Comparison of ENCODE assay signal across 31 cellular contexts in the genomic region with DNA sequence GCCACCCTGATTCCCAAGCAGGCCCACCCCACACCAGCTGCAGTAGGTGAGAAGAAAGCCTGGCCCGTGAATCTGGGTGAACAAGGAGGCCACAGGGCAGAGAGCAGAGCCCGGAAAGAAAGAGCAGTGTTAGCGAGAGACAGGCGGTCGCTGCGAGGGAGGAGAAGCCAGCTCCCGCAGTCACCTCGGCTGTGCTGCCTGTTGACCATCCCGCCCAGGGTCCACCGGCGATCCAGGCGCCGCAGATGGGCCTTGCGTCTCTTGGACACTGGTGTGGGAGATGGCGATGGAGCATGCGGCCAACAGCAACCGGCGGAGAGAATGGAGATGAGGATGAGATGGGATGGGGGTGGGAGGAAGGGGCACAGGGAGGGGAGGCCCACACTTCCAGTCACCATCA.
DNase-seq lines count a peak whose midpoint lies in the region; ATAC-seq, FAIRE-seq and TF ChIP-seq lines count a peak whose summit lies in the region.
"Had no signal": no experiment of that assay in that cellular context is flagged by ENCODE, and none has a peak within 500 bp of the region (broad histone marks: within the 10 kb centered on the region; RNA-seq: fewer than 3 reads in every experiment).

No MANE protein-coding gene starts in this region.

- no peak overlapping the region for H4K5ac ChIP-seq in H1 (ENCODE audit: insufficient read length, low read depth, low read length)

- H2AFZ ChIP-seq in mammary epithelial cell (ENCODE audit: low read depth, low read length) = no peak overlapping the region
- H2AFZ ChIP-seq in H1 (ENCODE audit: low read length) = no peak overlapping the region

- H3K9me3 ChIP-seq in breast epithelium (no peaks in the 10 kb centered on the region), mammary epithelial cell (replicated peaks; ENCODE audit: insufficient read depth, low read length) (no peaks in the 10 kb centered on the region), H1 (ENCODE audit: insufficient read depth in 2 of 2, low read depth in 1 of 2, low read length in 1 of 2) (no peaks in the 10 kb centered on the region), sigmoid colon (no peaks in the 10 kb centered on the region), vagina (no peaks in the 10 kb centered on the region)
- H3K9me3 ChIP-seq: right atrium auricular region, SJSA1 had no signal

- H3K18ac ChIP-seq in H1 (ENCODE audit: extremely low read depth, low read length) = no peak overlapping the region

- H2BK12ac ChIP-seq in H1 (ENCODE audit: low read depth, low read length) = no peak overlapping the region

- in situ Hi-C loops in mammary epithelial cell (cut with MboI; ENCODE audit: low sequenced_read_pairs in 2 of 2) = no loop called here

- WGBS in mammary epithelial cell (ENCODE audit: low coverage, missing lambda C conversion rate) = 92% methylated on average over 9 of the region's 18 CpGs
- 88% methylated on average over 16 of the region's 18 CpGs; no CpG with 5 or more reads in 1 of the 2 experiments for WGBS in H1 (ENCODE audit: extremely low coverage in 1 of 2, insufficient coverage in 1 of 2, insufficient read length in 1 of 2, insufficient replicate concordance in 2 of 2, low coverage in 1 of 2, low lambda C conversion rate in 2 of 2, missing lambda C conversion rate in 1 of 2), 2 experiments
- WGBS in sigmoid colon, 2 donors = 95 to 96% methylated on average over 18 of the region's 18 CpGs

- no peak overlapping the region for H3K23ac ChIP-seq in H1 (ENCODE audit: insufficient read length)

- H3K4ac ChIP-seq in H1 (replicated peaks; ENCODE audit: insufficient read length, low read depth, low read length) = no peak overlapping the region

- DNase-seq in breast epithelium (ENCODE audit: low spot score in 2 of 2) (no peak), mammary epithelial cell (no peak), H1 (ENCODE audit: low read depth in 1 of 2, low spot score in 2 of 2) (no peak), sigmoid colon (no peak), vagina (ENCODE audit: extremely low spot score in 2 of 2) (no peak), posterior vena cava (ENCODE audit: low spot score) (no peak), progenitor cell of endocrine pancreas (ENCODE audit: low spot score, unreplicated experiment) (no peak)
- DNase-seq: activated CD4-positive, alpha-beta T cell treated with anti-CD3 and anti-CD28 coated beads for 36 hours; activated gamma-delta T cell treated with Interleukin-2 at 50 U/mL for 16 hours; activated T-cell treated with anti-CD3 and anti-CD28 coated beads, Interleukin-2, amount 50 U/mL, for 1 hour; CD4-positive, alpha-beta memory T cell; DMS 273 treated with DMSO at 0.1 percent for 48 hours; kidney glomerular epithelial cell; naive B cell; NCI-H1092; NCI-H187; NCI-H2171 treated with DMSO at 0.1 percent for 48 hours; NCI-H526; occipital lobe; stimulated activated CD4-positive, alpha-beta T cell treated with anti-CD3 and anti-CD28 coated beads, Interleukin-15, amount 100 ng/mL, for 24 hours; T-helper 1 cell had no signal

- no peak for TF ChIP-seq EP300 in H1 (IDR thresholded peaks at IDR 0.05; ENCODE audit: borderline replicate concordance in 1 of 2, low read depth in 2 of 2, low read length in 2 of 2)
- no peak for TF ChIP-seq EP300 in sigmoid colon (IDR thresholded peaks at IDR 0.05)

- H3K9ac ChIP-seq in mammary epithelial cell (ENCODE audit: insufficient read depth, low read length) (no peak overlapping the region), H1 (replicated peaks in 1 of 4; ENCODE audit: extremely low read depth in 1 of 4, low read depth in 3 of 4, low read length in 3 of 4) (no peak overlapping the region)

- FAIRE-seq in H1 (lab: Jason Lieb, UNC) = no peak
- FAIRE-seq: bronchial epithelial cell, RCC 7860 had no signal

- H2AK5ac ChIP-seq in H1 (ENCODE audit: low read depth, low read length) = no peak overlapping the region

- no peaks in the 10 kb centered on the region; the same call in 1 of the 2 replicates for H3K23me2 ChIP-seq in H1 (ENCODE audit: low read depth, low read length)

- 0 out of 2 replicates have a peak overlapping the region, but pooled peaks have one; percentile 16 for H4K8ac ChIP-seq in H1 (ENCODE audit: extremely low read depth, insufficient read depth, low read length)

- intact Hi-C loops in breast epithelium (cut with DNase I; ENCODE audit: low total_unique reads) = loop anchor here (2.0 kb wide), 1 partner anchor 49 kb away; no protein-coding TSS in a partner anchor
- intact Hi-C loops in mammary epithelial cell (cut with micrococcal nuclease) = no loop called here
- intact Hi-C loops in sigmoid colon (cut with DNase I) = no loop called here
- intact Hi-C loops in vagina (cut with DNase I) = no loop called here
- intact Hi-C loops in posterior vena cava (cut with DNase I) = no loop called here

- no peak for ATAC-seq in GM19395 (IDR thresholded peaks at IDR 0.05; ENCODE audit: unreplicated experiment)
- ATAC-seq: activated CD4-positive, alpha-beta T cell treated with anti-CD3 and anti-CD28 coated beads for 36 hours; HCT116 had no signal

- H2BK20ac ChIP-seq in H1 (ENCODE audit: low read length) = no peak overlapping the region

- no peaks in the 10 kb centered on the region for H3K9me3 Mint-ChIP-seq in progenitor cell of endocrine pancreas (ENCODE audit: low read depth)
- H3K9me3 Mint-ChIP-seq: CD4-positive, alpha-beta memory T cell; dendritic cell treated with granulocyte-macrophage colony-stimulating factor and Interleukin-4, amounts not matched to agents 40 ng/mL and 50 ng/mL, for 4 days; memory B cell; naive B cell had no signal

- H3K27me3 ChIP-seq in breast epithelium (no peaks in the 10 kb centered on the region), mammary epithelial cell (ENCODE audit: insufficient read depth, low read length) (no peaks in the 10 kb centered on the region), H1 (replicated peaks in 1 of 4; ENCODE audit: control insufficient read depth in 3 of 4, extremely low read depth in 1 of 4, insufficient read depth in 3 of 4, low read length in 3 of 4) (no peaks in the 10 kb centered on the region), sigmoid colon (no peaks in the 10 kb centered on the region), vagina (no peaks in the 10 kb centered on the region)
- H3K27me3 ChIP-seq: right atrium auricular region, SJSA1 had no signal

- dilution Hi-C loops in mammary epithelial cell (cut with HindIII; ENCODE audit: low sequenced_read_pairs) = no loop called here

- H3K27ac Mint-ChIP-seq in progenitor cell of endocrine pancreas = no peak overlapping the region
- H3K27ac Mint-ChIP-seq: activated CD4-positive, alpha-beta T cell treated with anti-CD3 and anti-CD28 coated beads for 36 hours; dendritic cell treated with granulocyte-macrophage colony-stimulating factor and Interleukin-4, amounts not matched to agents 40 ng/mL and 50 ng/mL, for 4 days; memory B cell had no signal

- no peak overlapping the region for H3K56ac ChIP-seq in H1 (replicated peaks; ENCODE audit: insufficient read length, low read depth, low read length)

- no peaks in the 10 kb centered on the region for H4K20me1 ChIP-seq in mammary epithelial cell (ENCODE audit: insufficient read depth, low read length)
- H4K20me1 ChIP-seq in H1 (replicated peaks in 1 of 2; ENCODE audit: control insufficient read depth in 1 of 2, insufficient read depth in 2 of 2, low read length in 2 of 2) = no peaks in the 10 kb centered on the region

- no peaks in the 10 kb centered on the region for H3K27me3 Mint-ChIP-seq in progenitor cell of endocrine pancreas
- H3K27me3 Mint-ChIP-seq: activated CD4-positive, alpha-beta T cell treated with anti-CD3 and anti-CD28 coated beads for 36 hours; CD4-positive, alpha-beta memory T cell; memory B cell; naive B cell had no signal

- H3K36me3 ChIP-seq in breast epithelium (no peaks in the 10 kb centered on the region), mammary epithelial cell (ENCODE audit: insufficient read depth, low read length) (peaks cover 38% of the 10 kb centered on the region), H1 (ENCODE audit: control insufficient read depth in 2 of 4, insufficient read depth in 4 of 4, low read length in 3 of 4) (peaks cover 0 to 5% (median 0%) of the 10 kb centered on the region in 4 experiments; a peak in 2 of 8 replicates), sigmoid colon (peaks cover 28 to 96% (median 58%) of the 10 kb centered on the region in 4 donors), vagina (peaks cover 0 to 36% of the 10 kb centered on the region in 2 donors)

- H3K79me2 ChIP-seq in mammary epithelial cell (ENCODE audit: insufficient read depth, low read length) = no peaks in the 10 kb centered on the region
- no peaks in the 10 kb centered on the region for H3K79me2 ChIP-seq in H1 (ENCODE audit: control insufficient read depth in 1 of 2, insufficient read depth in 2 of 2, low read length in 2 of 2)

- H4K91ac ChIP-seq in H1 (replicated peaks; ENCODE audit: insufficient read length, low read length) = no peak overlapping the region

- H3K4me1 Mint-ChIP-seq in progenitor cell of endocrine pancreas (ENCODE audit: low read depth) = no peaks in the 10 kb centered on the region
- H3K4me1 Mint-ChIP-seq: activated CD4-positive, alpha-beta T cell treated with anti-CD3 and anti-CD28 coated beads for 36 hours; CD4-positive, alpha-beta memory T cell; memory B cell had no signal

- TF ChIP-seq RAD21 in H1 (IDR thresholded peaks at IDR 0.05 in 1 of 2, conservative IDR thresholded peaks at IDR 0.05 in 1 of 2; ENCODE audit: low read depth in 2 of 2, low read length in 2 of 2) = no peak

- H3K36me3 Mint-ChIP-seq in progenitor cell of endocrine pancreas (ENCODE audit: insufficient read depth) = peaks cover 8% of the 10 kb centered on the region

- POLR2A ChIA-PET in H1 (lab: Charles Lee; ENCODE audit: partially characterized antibody) = interaction anchor here (1.1 to 1.4 kb wide), 2 partner anchors 15 to 28 kb away, joined by 3 read pairs; no protein-coding TSS in a partner anchor

- no TSS peak for BruUV-seq in mammary epithelial cell (replicated peaks; lab: Mats Ljungman, UMichigan)

- H3K79me1 ChIP-seq in H1 (ENCODE audit: low read depth, low read length) = no peaks in the 10 kb centered on the region

- no peak overlapping the region for H3K4me3 ChIP-seq in breast epithelium
- no peak overlapping the region for H3K4me3 ChIP-seq in mammary epithelial cell (replicated peaks in 1 of 3; ENCODE audit: insufficient read depth in 1 of 3, low read depth in 2 of 3, low read length in 3 of 3)
- no peak overlapping the region for H3K4me3 ChIP-seq in H1 (ENCODE audit: extremely low read depth in 1 of 4, insufficient read depth in 2 of 4, low read depth in 3 of 4, low read length in 4 of 4)
- H3K4me3 ChIP-seq in sigmoid colon = no peak overlapping the region
- H3K4me3 ChIP-seq in vagina = no peak overlapping the region
- H3K4me3 ChIP-seq: right atrium auricular region, SJSA1 had no signal

- TF ChIP-seq POLR2A in breast epithelium (IDR thresholded peaks at IDR 0.05) = no peak
- TF ChIP-seq POLR2A in H1 (IDR thresholded peaks at IDR 0.05; ENCODE audit: control extremely low read depth in 1 of 2, low read depth in 2 of 2, low read length in 2 of 2) = no peak
- no peak for TF ChIP-seq POLR2A in sigmoid colon (IDR thresholded peaks at IDR 0.05)
- no peak for TF ChIP-seq POLR2A in vagina (IDR thresholded peaks at IDR 0.05)

- no peak overlapping the region for H3K14ac ChIP-seq in H1 (ENCODE audit: insufficient read length)

- peaks cover 0 to 29% of the 10 kb centered on the region in 2 donors for H3K4me1 ChIP-seq in breast epithelium
- no peaks in the 10 kb centered on the region for H3K4me1 ChIP-seq in mammary epithelial cell (ENCODE audit: insufficient read depth, low read length)
- no peaks in the 10 kb centered on the region; a peak in 1 of 7 replicates for H3K4me1 ChIP-seq in H1 (replicated peaks in 1 of 4; ENCODE audit: control insufficient read depth in 3 of 4, insufficient read depth in 4 of 4, low read length in 3 of 4)
- H3K4me1 ChIP-seq in sigmoid colon = peaks cover 0 to 51% (median 50%) of the 10 kb centered on the region in 4 donors
- peaks cover 67% of the 10 kb centered on the region for H3K4me1 ChIP-seq in vagina
- H3K4me1 ChIP-seq: SJSA1 had no signal

- H2BK120ac ChIP-seq in H1 (replicated peaks; ENCODE audit: low read depth, low read length) = no peak overlapping the region

- no peak overlapping the region for H3K4me3 Mint-ChIP-seq in progenitor cell of endocrine pancreas (ENCODE audit: low read depth)
- H3K4me3 Mint-ChIP-seq: activated CD4-positive, alpha-beta T cell treated with anti-CD3 and anti-CD28 coated beads for 36 hours; CD4-positive, alpha-beta memory T cell; dendritic cell treated with granulocyte-macrophage colony-stimulating factor and Interleukin-4, amounts not matched to agents 40 ng/mL and 50 ng/mL, for 4 days; memory B cell; naive B cell had no signal

- TF ChIP-seq CTCF in breast epithelium (IDR thresholded peaks at IDR 0.05) (no peak), mammary epithelial cell (conservative IDR thresholded peaks at IDR 0.05 in 1 of 2, IDR thresholded peaks at IDR 0.05 in 1 of 2; ENCODE audit: extremely low read depth in 1 of 2, insufficient read depth in 1 of 2, low read depth in 1 of 2, low read length in 2 of 2) (no peak), H1 (IDR thresholded peaks at IDR 0.05; ENCODE audit: control extremely low read depth in 1 of 3, insufficient read depth in 1 of 3, low read depth in 1 of 3, low read length in 3 of 3) (no peak), sigmoid colon (IDR thresholded peaks at IDR 0.05) (no peak), vagina (IDR thresholded peaks at IDR 0.05) (no peak), progenitor cell of endocrine pancreas (IDR thresholded peaks at IDR 0.05; ENCODE audit: unreplicated experiment) (no peak)

- H3K4me2 ChIP-seq in mammary epithelial cell (ENCODE audit: insufficient read depth, low read depth, low read length) (no peak overlapping the region), H1 (ENCODE audit: insufficient read depth in 1 of 2, low read depth in 2 of 2, low read length in 2 of 2) (no peak overlapping the region)

- H3K27ac ChIP-seq in breast epithelium (peak overlapping the region; percentile 60 to 80), mammary epithelial cell (ENCODE audit: insufficient read depth, low read depth, low read length) (no peak overlapping the region), H1 (ENCODE audit: low read depth, low read length) (no peak overlapping the region), sigmoid colon (peak overlapping the region; percentile 27 to 62 (median 30)), vagina (peak overlapping the region; percentile 83)
- H3K27ac ChIP-seq: 22Rv1, HL-60, SJSA1 had no signal

- H2BK15ac ChIP-seq in H1 (ENCODE audit: low read length) = no peak overlapping the region

- CTCF ChIA-PET in mammary epithelial cell (lab: Charles Lee; ENCODE audit: low non-redundant PET) = no interaction called here
- CTCF ChIA-PET in H1 (lab: Charles Lee; ENCODE audit: partially characterized antibody) = interaction anchor here (1.0 to 10.9 kb wide), 14 partner anchors 9 to 74 kb away, joined by 3 to 114 read pairs (median 4); no protein-coding TSS in a partner anchor

- no peak overlapping the region for H2BK5ac ChIP-seq in H1 (ENCODE audit: low read depth, low read length)

Comparison
In these comparisons a context has a peak if more than half of its experiments do, and no peak if none do; other contexts are left out.
1. H3K27ac ChIP-seq: peak in breast epithelium (2 of 2), sigmoid colon (4 of 4) and vagina (single experiment); none in mammary epithelial cell (single experiment) and H1 (single experiment).